ENCODE assay signal across 18 cellular contexts in the genomic region with DNA sequence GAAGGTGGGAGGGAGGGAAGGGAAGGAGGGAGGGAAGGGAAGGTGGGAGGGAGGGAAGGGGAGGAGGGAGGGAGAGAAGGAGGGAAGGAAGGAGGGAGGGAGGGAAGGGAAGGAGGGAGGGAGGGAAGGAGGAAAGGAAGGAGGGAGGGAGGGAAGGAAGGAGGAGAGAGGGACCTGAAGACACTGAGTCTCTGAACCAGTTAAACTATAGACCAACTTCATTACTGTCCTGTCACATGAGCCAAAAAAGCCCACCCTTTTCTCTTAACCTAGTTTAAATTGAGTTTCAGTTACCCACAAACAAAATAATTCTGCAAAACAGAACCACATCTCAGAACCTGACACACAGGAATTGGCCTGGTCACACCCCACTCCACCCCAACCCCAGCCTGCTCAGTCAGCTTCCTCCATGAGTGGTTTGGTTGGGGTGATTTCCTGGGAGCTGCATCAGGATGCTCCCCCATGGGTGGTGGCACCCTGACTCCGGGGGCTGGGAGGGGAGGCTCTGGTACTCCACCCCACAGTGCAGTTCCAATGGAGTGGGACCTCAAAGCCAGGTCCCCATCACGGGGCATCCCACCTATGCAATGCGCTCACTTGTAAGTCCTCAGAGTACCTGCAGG. TPM values are rescaled to one million over a fixed set of nuclear protein-coding genes. Genes with fewer than 3 reads are reported as not detected.
DNase-seq lines count a peak whose midpoint lies in the region; ATAC-seq and TF ChIP-seq lines count a peak whose summit lies in the region.
"Had no signal": no experiment of that assay in that cellular context is flagged by ENCODE, and none has a peak within 500 bp of the region (broad histone marks: within the 10 kb centered on the region; RNA-seq: fewer than 3 reads in every experiment).

No MANE protein-coding gene starts in this region.

- no peak overlapping the region for H3K27ac ChIP-seq in endodermal cell (ENCODE audit: low read depth, low read length)
- H3K27ac ChIP-seq: pancreas, RWPE1 had no signal

- H3K9me3 ChIP-seq in endodermal cell (ENCODE audit: control insufficient read depth, low read length), result no peaks in the 10 kb centered on the region
- H3K9me3 ChIP-seq: pancreas had no signal

- H3K36me3 ChIP-seq in endodermal cell (ENCODE audit: control insufficient read depth, insufficient read depth, low read length), result no peaks in the 10 kb centered on the region
- H3K36me3 ChIP-seq: pancreas had no signal

- TF ChIP-seq CTCF in endodermal cell (conservative IDR thresholded peaks at IDR 0.05), result no peak

- H3K9ac ChIP-seq in endodermal cell (ENCODE audit: extremely low read depth, low read length, poor library complexity, severe bottlenecking), result no peak overlapping the region

- H3K4me3 Mint-ChIP-seq in activated naive CD8-positive, alpha-beta T cell treated with anti-CD3 and anti-CD28 coated beads, Interleukin-2, amount 10 ng/mL, durations not matched to agents 7 days and 5 days, result no peak overlapping the region
- H3K4me3 Mint-ChIP-seq in activated naive CD8-positive, alpha-beta T cell treated with anti-CD3 and anti-CD28 coated beads for 36 hours, result no peak overlapping the region
- H3K4me3 Mint-ChIP-seq in T-helper 2 cell treated with Interferon-gamma antibody and Interleukin-4, amounts not matched to agents 5 μg/mL and 100 μg/mL, for 36 hours, result peak overlapping the region; percentile 41
- H3K4me3 Mint-ChIP-seq in endodermal cell, result no peak overlapping the region
- H3K4me3 Mint-ChIP-seq in stimulated activated effector memory CD8-positive, alpha-beta T cell treated with anti-CD3 and anti-CD28 coated beads, Interleukin-12 subunit alpha, Interleukin-12 subunit beta, amount 100 ng/mL, for 72 hours, result no peak overlapping the region
- H3K4me3 Mint-ChIP-seq: activated naive CD8-positive, alpha-beta T cell; stimulated activated naive CD8-positive, alpha-beta T cell treated with anti-CD3 and anti-CD28 coated beads, Interleukin-15, Interleukin-2, amounts not matched to agents 100 ng/mL and 50 ng/mL, for 24 hours had no signal

- peaks cover 34% of the 10 kb centered on the region for H3K4me1 Mint-ChIP-seq in activated naive CD8-positive, alpha-beta T cell treated with anti-CD3 and anti-CD28 coated beads, Interleukin-2, amount 10 ng/mL, durations not matched to agents 7 days and 5 days
- peaks cover 19% of the 10 kb centered on the region for H3K4me1 Mint-ChIP-seq in activated naive CD8-positive, alpha-beta T cell treated with anti-CD3 and anti-CD28 coated beads for 36 hours
- peaks cover 39% of the 10 kb centered on the region for H3K4me1 Mint-ChIP-seq in T-helper 2 cell treated with Interferon-gamma antibody and Interleukin-4, amounts not matched to agents 5 μg/mL and 100 μg/mL, for 36 hours (ENCODE audit: low read depth)
- peaks cover 6% of the 10 kb centered on the region for H3K4me1 Mint-ChIP-seq in endodermal cell
- peaks cover 71% of the 10 kb centered on the region for H3K4me1 Mint-ChIP-seq in stimulated activated effector memory CD8-positive, alpha-beta T cell treated with anti-CD3 and anti-CD28 coated beads, Interleukin-12 subunit alpha, Interleukin-12 subunit beta, amount 100 ng/mL, for 72 hours

- peak; percentile 19 for ATAC-seq in activated naive CD8-positive, alpha-beta T cell treated with anti-CD3 and anti-CD28 coated beads, Interleukin-2, amount 10 ng/mL, durations not matched to agents 7 days and 5 days (ENCODE audit: low read depth)
- peak; percentile 36 for ATAC-seq in stimulated activated effector memory CD8-positive, alpha-beta T cell treated with anti-CD3 and anti-CD28 coated beads, Interleukin-12 subunit alpha, Interleukin-12 subunit beta, amount 100 ng/mL, for 72 hours
- ATAC-seq in GM21529 (IDR thresholded peaks at IDR 0.05; ENCODE audit: unreplicated experiment), result no peak
- ATAC-seq: pancreas had no signal

- DNase-seq in activated naive CD8-positive, alpha-beta T cell treated with anti-CD3 and anti-CD28 coated beads, Interleukin-2, amount 10 ng/mL, durations not matched to agents 7 days and 5 days, result peak; percentile 41
- DNase-seq in activated naive CD8-positive, alpha-beta T cell treated with anti-CD3 and anti-CD28 coated beads for 36 hours, result no peak
- no peak for DNase-seq in T-helper 2 cell treated with Interferon-gamma antibody and Interleukin-4, amounts not matched to agents 5 μg/mL and 100 μg/mL, for 36 hours (ENCODE audit: low spot score)
- DNase-seq in endodermal cell (peak; percentile 37), LoVo (ENCODE audit: low spot score) (no peak), NCI-H2227 (lab: John Stamatoyannopoulos, UW; ENCODE audit: unreplicated experiment) (no peak)
- no peak for DNase-seq in stimulated activated effector memory CD8-positive, alpha-beta T cell treated with anti-CD3 and anti-CD28 coated beads, Interleukin-12 subunit alpha, Interleukin-12 subunit beta, amount 100 ng/mL, for 72 hours (ENCODE audit: low spot score in 2 of 2)
- DNase-seq: activated CD4-positive, alpha-beta T cell treated with anti-CD3 and anti-CD28 coated beads, Interleukin-2, amount 50 U/mL, for 4 hours; midbrain; NCI-H1930; NCI-H748 treated with DMSO at 0.1 percent for 48 hours; T-helper 9 cell had no signal

- H3K4me3 ChIP-seq in endodermal cell (ENCODE audit: low read length), result no peak overlapping the region
- H3K4me3 ChIP-seq: pancreas, smooth muscle cell had no signal

- peaks cover 32% of the 10 kb centered on the region for H3K27me3 Mint-ChIP-seq in activated naive CD8-positive, alpha-beta T cell treated with anti-CD3 and anti-CD28 coated beads, Interleukin-2, amount 10 ng/mL, durations not matched to agents 7 days and 5 days
- peaks cover 10% of the 10 kb centered on the region for H3K27me3 Mint-ChIP-seq in activated naive CD8-positive, alpha-beta T cell treated with anti-CD3 and anti-CD28 coated beads for 36 hours
- peaks cover 43% of the 10 kb centered on the region for H3K27me3 Mint-ChIP-seq in T-helper 2 cell treated with Interferon-gamma antibody and Interleukin-4, amounts not matched to agents 5 μg/mL and 100 μg/mL, for 36 hours (ENCODE audit: low read depth)
- peaks cover 63% of the 10 kb centered on the region for H3K27me3 Mint-ChIP-seq in endodermal cell (ENCODE audit: insufficient read depth)
- H3K27me3 Mint-ChIP-seq: activated naive CD8-positive, alpha-beta T cell; stimulated activated naive CD8-positive, alpha-beta T cell treated with anti-CD3 and anti-CD28 coated beads, Interleukin-15, Interleukin-2, amounts not matched to agents 100 ng/mL and 50 ng/mL, for 24 hours had no signal

- POLR2A ChIA-PET in activated naive CD8-positive, alpha-beta T cell treated with anti-CD3 and anti-CD28 coated beads, Interleukin-2, amount 10 ng/mL, durations not matched to agents 7 days and 5 days (lab: Charles Lee), result interaction anchor here (1.5 to 2.6 kb wide), 2 partner anchors 27 to 32 kb away, joined by 7 read pairs; partner anchors contain the start of gene ICAM2

- H3K9me3 Mint-ChIP-seq in activated naive CD8-positive, alpha-beta T cell treated with anti-CD3 and anti-CD28 coated beads, Interleukin-2, amount 10 ng/mL, durations not matched to agents 7 days and 5 days, result no peaks in the 10 kb centered on the region
- no peaks in the 10 kb centered on the region for H3K9me3 Mint-ChIP-seq in activated naive CD8-positive, alpha-beta T cell treated with anti-CD3 and anti-CD28 coated beads for 36 hours
- H3K9me3 Mint-ChIP-seq in T-helper 2 cell treated with Interferon-gamma antibody and Interleukin-4, amounts not matched to agents 5 μg/mL and 100 μg/mL, for 36 hours, result no peaks in the 10 kb centered on the region
- H3K9me3 Mint-ChIP-seq in endodermal cell, result no peaks in the 10 kb centered on the region
- no peaks in the 10 kb centered on the region for H3K9me3 Mint-ChIP-seq in stimulated activated effector memory CD8-positive, alpha-beta T cell treated with anti-CD3 and anti-CD28 coated beads, Interleukin-12 subunit alpha, Interleukin-12 subunit beta, amount 100 ng/mL, for 72 hours
- H3K9me3 Mint-ChIP-seq: stimulated activated naive CD8-positive, alpha-beta T cell treated with anti-CD3 and anti-CD28 coated beads, Interleukin-15, Interleukin-2, amounts not matched to agents 100 ng/mL and 50 ng/mL, for 24 hours had no signal

- WGBS in endodermal cell (ENCODE audit: insufficient coverage in 1 of 2, insufficient read length in 1 of 2), 2 experiments, result 86% methylated on average over 3 of the region's 3 CpGs; no CpG with 5 or more reads in 1 of the 2 experiments

- peaks cover 2% of the 10 kb centered on the region for H3K36me3 Mint-ChIP-seq in activated naive CD8-positive, alpha-beta T cell treated with anti-CD3 and anti-CD28 coated beads, Interleukin-2, amount 10 ng/mL, durations not matched to agents 7 days and 5 days
- H3K36me3 Mint-ChIP-seq in activated naive CD8-positive, alpha-beta T cell treated with anti-CD3 and anti-CD28 coated beads for 36 hours, result no peaks in the 10 kb centered on the region
- H3K36me3 Mint-ChIP-seq in T-helper 2 cell treated with Interferon-gamma antibody and Interleukin-4, amounts not matched to agents 5 μg/mL and 100 μg/mL, for 36 hours (ENCODE audit: low read depth), result no peaks in the 10 kb centered on the region
- H3K36me3 Mint-ChIP-seq in endodermal cell (ENCODE audit: low read depth), result no peaks in the 10 kb centered on the region
- H3K36me3 Mint-ChIP-seq in stimulated activated effector memory CD8-positive, alpha-beta T cell treated with anti-CD3 and anti-CD28 coated beads, Interleukin-12 subunit alpha, Interleukin-12 subunit beta, amount 100 ng/mL, for 72 hours, result peaks cover 7% of the 10 kb centered on the region
- H3K36me3 Mint-ChIP-seq: activated naive CD8-positive, alpha-beta T cell had no signal

- peaks cover 52% of the 10 kb centered on the region for H3K27me3 ChIP-seq in endodermal cell (ENCODE audit: control insufficient read depth, insufficient read depth, low read length, poor library complexity, severe bottlenecking)
- H3K27me3 ChIP-seq: pancreas had no signal

- no peaks in the 10 kb centered on the region for H3K4me1 ChIP-seq in endodermal cell (ENCODE audit: control insufficient read depth, insufficient read depth, low read length)

- H3K27ac Mint-ChIP-seq in activated naive CD8-positive, alpha-beta T cell treated with anti-CD3 and anti-CD28 coated beads, Interleukin-2, amount 10 ng/mL, durations not matched to agents 7 days and 5 days, result no peak overlapping the region
- H3K27ac Mint-ChIP-seq in activated naive CD8-positive, alpha-beta T cell treated with anti-CD3 and anti-CD28 coated beads for 36 hours, result no peak overlapping the region
- H3K27ac Mint-ChIP-seq in T-helper 2 cell treated with Interferon-gamma antibody and Interleukin-4, amounts not matched to agents 5 μg/mL and 100 μg/mL, for 36 hours, result peak overlapping the region; percentile 27
- H3K27ac Mint-ChIP-seq in endodermal cell, result no peak overlapping the region
- H3K27ac Mint-ChIP-seq in stimulated activated effector memory CD8-positive, alpha-beta T cell treated with anti-CD3 and anti-CD28 coated beads, Interleukin-12 subunit alpha, Interleukin-12 subunit beta, amount 100 ng/mL, for 72 hours, result peak overlapping the region; percentile 86

RNA-seq across cellular contexts. Expression of gene PRR29, which starts 4.7 kb away (rescaled TPM):
- 1 to 10 TPM in 1 of 2 experiments, under 1 TPM in 1; 1.00 to 1.4 TPM for total RNA-seq in activated naive CD8-positive, alpha-beta T cell treated with anti-CD3 and anti-CD28 coated beads, Interleukin-2, amount 10 ng/mL, durations not matched to agents 7 days and 5 days
- under 1 TPM; 0.36 to 0.93 TPM for total RNA-seq in activated naive CD8-positive, alpha-beta T cell treated with anti-CD3 and anti-CD28 coated beads for 36 hours
- total RNA-seq in endodermal cell, result 1 to 10 TPM; 3.3 to 6.1 TPM
- 1.6 TPM for polyA plus RNA-seq in endodermal cell (2013, experiment 1 of 2)
- 1.7 TPM for polyA plus RNA-seq in endodermal cell (2013, experiment 2 of 2)
- total RNA-seq: smooth muscle cell had no signal

RNA-seq across cellular contexts. Expression of gene SCN4A, which starts 20.8 kb away (rescaled TPM):
- not detected for total RNA-seq in activated naive CD8-positive, alpha-beta T cell treated with anti-CD3 and anti-CD28 coated beads, Interleukin-2, amount 10 ng/mL, durations not matched to agents 7 days and 5 days
- under 1 TPM; 0.14 to 0.31 TPM for total RNA-seq in activated naive CD8-positive, alpha-beta T cell treated with anti-CD3 and anti-CD28 coated beads for 36 hours
- 1 to 10 TPM; 3.9 to 4.4 TPM for total RNA-seq in endodermal cell
- polyA plus RNA-seq in endodermal cell (2013, experiment 1 of 2), result 2.5 TPM
- polyA plus RNA-seq in endodermal cell (2013, experiment 2 of 2), result 2.1 TPM
- polyA plus RNA-seq: smooth muscle cell had no signal

RNA-seq across cellular contexts. Expression of gene ICAM2, which starts 27.0 kb away (rescaled TPM):
- total RNA-seq in activated naive CD8-positive, alpha-beta T cell treated with anti-CD3 and anti-CD28 coated beads, Interleukin-2, amount 10 ng/mL, durations not matched to agents 7 days and 5 days, result 10 to 100 TPM; 59.0 to 61.7 TPM
- 10 to 100 TPM; 52.9 to 54.5 TPM for total RNA-seq in activated naive CD8-positive, alpha-beta T cell treated with anti-CD3 and anti-CD28 coated beads for 36 hours
- total RNA-seq in endodermal cell, result under 1 TPM in 1 of 2 donors, not detected in 1; 0.75 TPM
- not detected for polyA plus RNA-seq in endodermal cell (2013, experiment 1 of 2)
- polyA plus RNA-seq in endodermal cell (2013, experiment 2 of 2), result not detected
- total RNA-seq: smooth muscle cell had no signal

Comparison
In these comparisons a context has a peak if more than half of its experiments do, and no peak if none do; other contexts are left out.
1. DNase-seq: peak in activated naive CD8-positive, alpha-beta T cell treated with anti-CD3 and anti-CD28 coated beads, Interleukin-2, amount 10 ng/mL, durations not matched to agents 7 days and 5 days (single experiment) and endodermal cell (single experiment); none in activated naive CD8-positive, alpha-beta T cell treated with anti-CD3 and anti-CD28 coated beads for 36 hours (single experiment), T-helper 2 cell treated with Interferon-gamma antibody and Interleukin-4, amounts not matched to agents 5 μg/mL and 100 μg/mL, for 36 hours (single experiment), stimulated activated effector memory CD8-positive, alpha-beta T cell treated with anti-CD3 and anti-CD28 coated beads, Interleukin-12 subunit alpha, Interleukin-12 subunit beta, amount 100 ng/mL, for 72 hours (0 of 2), LoVo (single experiment) and NCI-H2227 (single experiment).
2. H3K27ac Mint-ChIP-seq: peak in T-helper 2 cell treated with Interferon-gamma antibody and Interleukin-4, amounts not matched to agents 5 μg/mL and 100 μg/mL, for 36 hours (single experiment) and stimulated activated effector memory CD8-positive, alpha-beta T cell treated with anti-CD3 and anti-CD28 coated beads, Interleukin-12 subunit alpha, Interleukin-12 subunit beta, amount 100 ng/mL, for 72 hours (single experiment); none in activated naive CD8-positive, alpha-beta T cell treated with anti-CD3 and anti-CD28 coated beads, Interleukin-2, amount 10 ng/mL, durations not matched to agents 7 days and 5 days (single experiment), activated naive CD8-positive, alpha-beta T cell treated with anti-CD3 and anti-CD28 coated beads for 36 hours (single experiment) and endodermal cell (single experiment).
3. RNA of gene ICAM2, which starts 27.0 kb away (total RNA-seq): 59.0 to 61.7 TPM in activated naive CD8-positive, alpha-beta T cell treated with anti-CD3 and anti-CD28 coated beads, Interleukin-2, amount 10 ng/mL, durations not matched to agents 7 days and 5 days and 52.9 to 54.5 TPM in activated naive CD8-positive, alpha-beta T cell treated with anti-CD3 and anti-CD28 coated beads for 36 hours; 0.75 TPM in endodermal cell; every median in the first group is over 10 times any median in the second.